ENCODE assay signal across 1 cellular context in the genomic region with DNA sequence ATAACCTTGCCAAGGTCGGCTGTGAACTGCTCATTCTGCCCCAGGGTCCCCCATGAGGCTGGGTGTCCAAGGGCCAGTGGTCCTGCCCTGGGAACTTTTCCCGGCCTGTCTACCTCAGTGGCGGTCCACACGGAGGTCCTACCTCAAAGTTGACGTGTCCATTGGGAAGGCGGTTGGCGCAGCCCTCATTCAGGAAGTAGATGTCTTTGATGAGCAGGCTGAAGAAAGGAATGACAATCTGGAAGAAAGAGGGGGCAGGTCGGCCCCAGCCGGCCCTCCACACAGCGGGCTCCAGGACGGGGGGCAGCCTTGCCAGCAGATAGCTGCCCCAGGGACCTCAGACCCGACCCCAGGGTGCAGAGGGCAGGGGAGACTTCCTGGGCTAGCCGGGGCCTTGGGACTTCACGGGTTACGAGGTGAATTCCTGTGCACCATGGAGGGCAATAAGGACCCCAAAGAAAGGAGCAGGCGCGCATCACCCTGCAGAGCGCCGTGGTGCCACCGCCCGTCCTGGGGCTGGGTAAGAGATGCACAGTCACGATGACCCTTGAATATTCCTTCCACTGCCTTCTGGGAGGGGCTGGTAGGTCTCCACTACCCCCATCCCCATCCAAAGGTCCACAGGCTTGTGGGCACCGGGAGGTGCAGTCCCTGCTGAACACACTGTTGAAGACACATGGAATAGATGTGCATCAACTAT.
TF ChIP-seq lines count a peak whose summit lies in the region.

No MANE protein-coding gene starts in this region.

TF ChIP-seq in K562, 482 proteins besides CTCF, POLR2A, EP300 and RAD21 (continued from another document):
- TF ChIP-seq, protein P1, sequence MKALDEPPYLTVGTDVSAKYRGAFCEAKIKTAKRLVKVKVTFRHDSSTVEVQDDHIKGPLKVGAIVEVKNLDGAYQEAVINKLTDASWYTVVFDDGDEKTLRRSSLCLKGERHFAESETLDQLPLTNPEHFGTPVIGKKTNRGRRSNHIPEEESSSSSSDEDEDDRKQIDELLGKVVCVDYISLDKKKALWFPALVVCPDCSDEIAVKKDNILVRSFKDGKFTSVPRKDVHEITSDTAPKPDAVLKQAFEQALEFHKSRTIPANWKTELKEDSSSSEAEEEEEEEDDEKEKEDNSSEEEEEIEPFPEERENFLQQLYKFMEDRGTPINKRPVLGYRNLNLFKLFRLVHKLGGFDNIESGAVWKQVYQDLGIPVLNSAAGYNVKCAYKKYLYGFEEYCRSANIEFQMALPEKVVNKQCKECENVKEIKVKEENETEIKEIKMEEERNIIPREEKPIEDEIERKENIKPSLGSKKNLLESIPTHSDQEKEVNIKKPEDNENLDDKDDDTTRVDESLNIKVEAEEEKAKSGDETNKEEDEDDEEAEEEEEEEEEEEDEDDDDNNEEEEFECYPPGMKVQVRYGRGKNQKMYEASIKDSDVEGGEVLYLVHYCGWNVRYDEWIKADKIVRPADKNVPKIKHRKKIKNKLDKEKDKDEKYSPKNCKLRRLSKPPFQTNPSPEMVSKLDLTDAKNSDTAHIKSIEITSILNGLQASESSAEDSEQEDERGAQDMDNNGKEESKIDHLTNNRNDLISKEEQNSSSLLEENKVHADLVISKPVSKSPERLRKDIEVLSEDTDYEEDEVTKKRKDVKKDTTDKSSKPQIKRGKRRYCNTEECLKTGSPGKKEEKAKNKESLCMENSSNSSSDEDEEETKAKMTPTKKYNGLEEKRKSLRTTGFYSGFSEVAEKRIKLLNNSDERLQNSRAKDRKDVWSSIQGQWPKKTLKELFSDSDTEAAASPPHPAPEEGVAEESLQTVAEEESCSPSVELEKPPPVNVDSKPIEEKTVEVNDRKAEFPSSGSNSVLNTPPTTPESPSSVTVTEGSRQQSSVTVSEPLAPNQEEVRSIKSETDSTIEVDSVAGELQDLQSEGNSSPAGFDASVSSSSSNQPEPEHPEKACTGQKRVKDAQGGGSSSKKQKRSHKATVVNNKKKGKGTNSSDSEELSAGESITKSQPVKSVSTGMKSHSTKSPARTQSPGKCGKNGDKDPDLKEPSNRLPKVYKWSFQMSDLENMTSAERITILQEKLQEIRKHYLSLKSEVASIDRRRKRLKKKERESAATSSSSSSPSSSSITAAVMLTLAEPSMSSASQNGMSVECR (CRISPR knock-in tag; IDR thresholded peaks at IDR 0.05), result no peak
- TF ChIP-seq, protein P2, sequence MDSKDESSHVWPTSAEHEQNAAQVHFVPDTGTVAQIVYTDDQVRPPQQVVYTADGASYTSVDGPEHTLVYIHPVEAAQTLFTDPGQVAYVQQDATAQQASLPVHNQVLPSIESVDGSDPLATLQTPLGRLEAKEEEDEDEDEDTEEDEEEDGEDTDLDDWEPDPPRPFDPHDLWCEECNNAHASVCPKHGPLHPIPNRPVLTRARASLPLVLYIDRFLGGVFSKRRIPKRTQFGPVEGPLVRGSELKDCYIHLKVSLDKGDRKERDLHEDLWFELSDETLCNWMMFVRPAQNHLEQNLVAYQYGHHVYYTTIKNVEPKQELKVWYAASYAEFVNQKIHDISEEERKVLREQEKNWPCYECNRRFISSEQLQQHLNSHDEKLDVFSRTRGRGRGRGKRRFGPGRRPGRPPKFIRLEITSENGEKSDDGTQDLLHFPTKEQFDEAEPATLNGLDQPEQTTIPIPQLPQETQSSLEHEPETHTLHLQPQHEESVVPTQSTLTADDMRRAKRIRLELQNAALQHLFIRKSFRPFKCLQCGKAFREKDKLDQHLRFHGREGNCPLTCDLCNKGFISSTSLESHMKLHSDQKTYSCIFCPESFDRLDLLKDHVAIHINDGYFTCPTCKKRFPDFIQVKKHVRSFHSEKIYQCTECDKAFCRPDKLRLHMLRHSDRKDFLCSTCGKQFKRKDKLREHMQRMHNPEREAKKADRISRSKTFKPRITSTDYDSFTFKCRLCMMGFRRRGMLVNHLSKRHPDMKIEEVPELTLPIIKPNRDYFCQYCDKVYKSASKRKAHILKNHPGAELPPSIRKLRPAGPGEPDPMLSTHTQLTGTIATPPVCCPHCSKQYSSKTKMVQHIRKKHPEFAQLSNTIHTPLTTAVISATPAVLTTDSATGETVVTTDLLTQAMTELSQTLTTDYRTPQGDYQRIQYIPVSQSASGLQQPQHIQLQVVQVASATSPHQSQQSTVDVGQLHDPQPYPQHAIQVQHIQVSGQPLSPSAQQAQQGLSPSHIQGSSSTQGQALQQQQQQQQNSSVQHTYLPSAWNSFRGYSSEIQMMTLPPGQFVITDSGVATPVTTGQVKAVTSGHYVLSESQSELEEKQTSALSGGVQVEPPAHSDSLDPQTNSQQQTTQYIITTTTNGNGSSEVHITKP (IDR thresholded peaks at IDR 0.05; ENCODE audit: partially characterized antibody), result peak; percentile 53
- TF ChIP-seq, protein P3, sequence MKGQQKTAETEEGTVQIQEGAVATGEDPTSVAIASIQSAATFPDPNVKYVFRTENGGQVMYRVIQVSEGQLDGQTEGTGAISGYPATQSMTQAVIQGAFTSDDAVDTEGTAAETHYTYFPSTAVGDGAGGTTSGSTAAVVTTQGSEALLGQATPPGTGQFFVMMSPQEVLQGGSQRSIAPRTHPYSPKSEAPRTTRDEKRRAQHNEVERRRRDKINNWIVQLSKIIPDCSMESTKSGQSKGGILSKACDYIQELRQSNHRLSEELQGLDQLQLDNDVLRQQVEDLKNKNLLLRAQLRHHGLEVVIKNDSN (CRISPR knock-in tag; IDR thresholded peaks at IDR 0.05), result 0 out of 2 replicates have a peak, but pooled peaks have one; percentile 14
